20 cellular contexts compared by ENCODE assay signal in genomic region chr6:34689742-34690141, GRCh38. TPM values are rescaled to one million over a fixed set of nuclear protein-coding genes. Genes with fewer than 3 reads are reported as not detected.
DNase-seq lines count a peak whose midpoint lies in the region; ATAC-seq, FAIRE-seq and TF ChIP-seq lines count a peak whose summit lies in the region.
"Had no signal": no experiment of that assay in that cellular context is flagged by ENCODE, and none has a peak within 500 bp of the region (broad histone marks: within the 10 kb centered on the region; RNA-seq: fewer than 3 reads in every experiment).

No MANE protein-coding gene starts in this region.

- no peak overlapping the region for H3K4me3 Mint-ChIP-seq in MCF 10A (ENCODE audit: unreplicated experiment)

- no peaks in the 10 kb centered on the region for H3K27me3 Mint-ChIP-seq in MCF 10A (ENCODE audit: insufficient read depth, unreplicated experiment)
- H3K27me3 Mint-ChIP-seq: CD4-positive, CD25-positive, alpha-beta regulatory T cell had no signal

- peaks cover 0 to 7% of the 10 kb centered on the region in 2 donors for H3K4me1 ChIP-seq in breast epithelium
- peaks cover 6% of the 10 kb centered on the region for H3K4me1 ChIP-seq in Panc1 (ENCODE audit: control insufficient read depth, insufficient read depth, low read length)

- DNase-seq in MCF 10A (ENCODE audit: unreplicated experiment) (peak; percentile 17), breast epithelium (ENCODE audit: low spot score in 2 of 2) (no peak), Panc1 (ENCODE audit: low read depth, low spot score) (no peak), epithelial cell of esophagus (ENCODE audit: low read depth) (peak; percentile 25), HUDEP-2 (lab: John Stamatoyannopoulos, UW; ENCODE audit: unreplicated experiment in 76 of 76) (no peak), GM12891 (ENCODE audit: insufficient read length, low spot score) (no peak)
- DNase-seq: 8988T; AML-193; CD4-positive, CD25-positive, alpha-beta regulatory T cell; COR-L47; DMS153; DMS79 treated with DMSO at 0.1 percent for 48 hours; EL; GM23248; H7; KG1 had no signal

- H3K27ac ChIP-seq in breast epithelium: no peak overlapping the region
- H3K27ac ChIP-seq in Panc1 (ENCODE audit: low read length): no peak overlapping the region
- H3K27ac ChIP-seq: BLaER1 treated with 17β-estradiol and CSF1 and Interleukin-3, amounts not matched to agents 10 nM and 100 nM; GM23248 had no signal

- peaks cover 15% of the 10 kb centered on the region for H3K4me1 Mint-ChIP-seq in MCF 10A (ENCODE audit: insufficient read depth, unreplicated experiment)

- no TSS peak for BruUV-seq in MCF 10A (replicated peaks; lab: Mats Ljungman, UMichigan)
- TSS peak; percentile 13 for BruUV-seq in Panc1 (replicated peaks; lab: Mats Ljungman, UMichigan)

- no peak for TF ChIP-seq CTCF in MCF 10A (IDR thresholded peaks at IDR 0.05; ENCODE audit: unreplicated experiment)
- TF ChIP-seq CTCF in breast epithelium (IDR thresholded peaks at IDR 0.05): no peak
- TF ChIP-seq CTCF in Panc1 (IDR thresholded peaks at IDR 0.05): no peak
- TF ChIP-seq CTCF in epithelial cell of esophagus (IDR thresholded peaks at IDR 0.05; ENCODE audit: insufficient read depth, low read depth, low read length, missing control alignments): no peak

- POLR2A ChIA-PET in MCF 10A (lab: Yijun Ruan, JAX) (interaction anchor here (0.8 kb wide), 1 partner anchor 56 kb away, joined by 3 read pairs; no protein-coding TSS in a partner anchor), Panc1 (lab: Charles Lee) (interaction anchor here (0.7 kb wide), 1 partner anchor 404 kb away, joined by 5 read pairs; no protein-coding TSS in a partner anchor)

- H3K36me3 ChIP-seq in breast epithelium: no peaks in the 10 kb centered on the region
- H3K36me3 ChIP-seq in Panc1 (ENCODE audit: control insufficient read depth, insufficient read depth, low read length): no peaks in the 10 kb centered on the region

- no peak for FAIRE-seq in GM12891 (lab: Jason Lieb, UNC)
- FAIRE-seq: D721Med had no signal

- H3K9me3 Mint-ChIP-seq in MCF 10A (ENCODE audit: unreplicated experiment): no peaks in the 10 kb centered on the region

- in situ Hi-C loops in Panc1 (cut with HindIII; ENCODE audit: low pct_unique_long_range_greater_than_20kb, low sequenced_read_pairs): no loop called here

- H3K27ac Mint-ChIP-seq in MCF 10A (ENCODE audit: low read depth, unreplicated experiment): no peak overlapping the region

- no peaks in the 10 kb centered on the region for H3K9me3 ChIP-seq in breast epithelium
- H3K9me3 ChIP-seq in Panc1 (ENCODE audit: control insufficient read depth, insufficient read depth, low read depth, low read length): no peaks in the 10 kb centered on the region

- TF ChIP-seq POLR2A in breast epithelium (IDR thresholded peaks at IDR 0.05) (no peak), GM12891 (IDR thresholded peaks at IDR 0.05; ENCODE audit: low read depth, low read length) (no peak)

- H3K4me3 ChIP-seq in breast epithelium (no peak overlapping the region), Panc1 (ENCODE audit: low read depth in 2 of 2, low read length in 2 of 2) (no peak overlapping the region), epithelial cell of esophagus (ENCODE audit: low read length) (no peak overlapping the region)
- H3K4me3 ChIP-seq: BLaER1 treated with 17β-estradiol and CSF1 and Interleukin-3, amounts not matched to agents 10 nM and 100 nM; GM23248 had no signal

- H3K27me3 ChIP-seq in breast epithelium (no peaks in the 10 kb centered on the region), Panc1 (ENCODE audit: control insufficient read depth, insufficient read depth, low read length) (no peaks in the 10 kb centered on the region)
- H3K27me3 ChIP-seq: BLaER1 treated with 17β-estradiol and CSF1 and Interleukin-3, amounts not matched to agents 10 nM and 100 nM had no signal

- intact Hi-C loops in MCF 10A (cut with micrococcal nuclease): no loop called here
- intact Hi-C loops in breast epithelium (cut with DNase I; ENCODE audit: low total_unique reads): no loop called here
- intact Hi-C loops in Panc1 (cut with micrococcal nuclease; ENCODE audit: unreplicated experiment): no loop called here

- ATAC-seq in Panc1: no peak
- no peak for ATAC-seq in GM21576 (IDR thresholded peaks at IDR 0.05; ENCODE audit: unreplicated experiment)
- no peak for ATAC-seq in GM18870 (IDR thresholded peaks at IDR 0.05; ENCODE audit: unreplicated experiment)

- peaks cover 11% of the 10 kb centered on the region for H3K36me3 Mint-ChIP-seq in MCF 10A (ENCODE audit: insufficient read depth, unreplicated experiment)

- CTCF ChIA-PET in MCF 10A (lab: Yijun Ruan, JAX): no interaction called here
- CTCF ChIA-PET in Panc1 (lab: Charles Lee): no interaction called here

TF ChIP-seq in GM12891, 5 proteins besides CTCF, POLR2A, EP300 and RAD21:
- TF ChIP-seq PAX5 (IDR thresholded peaks at IDR 0.05; ENCODE audit: insufficient read depth, low read length, severe bottlenecking) (no peak), POLR2AphosphoS5 (IDR thresholded peaks at IDR 0.05; ENCODE audit: low read depth, low read length) (no peak), SPI1 (IDR thresholded peaks at IDR 0.05; ENCODE audit: low read depth, low read length) (no peak), POU2F2 (IDR thresholded peaks at IDR 0.05; ENCODE audit: low read depth, low read length) (no peak), TAF1 (IDR thresholded peaks at IDR 0.05; ENCODE audit: low read depth, low read length) (no peak)

RNA-seq across cellular contexts. Expression of gene ILRUN, which starts 6.8 kb away (rescaled TPM):
- total RNA-seq in MCF 10A (2022): 49.2 and 50.8 TPM in 2 replicates
- total RNA-seq in breast epithelium: 10 to 100 TPM; 58.3 to 87.1 (median 63.7) TPM
- total RNA-seq in Panc1 (2021; ENCODE audit: unreplicated experiment): 62.8 TPM
- polyA plus RNA-seq in Panc1 (2012; ENCODE audit: insufficient read length): 40.5 TPM
- polyA plus RNA-seq in GM12891 (2012; ENCODE audit: low read depth, missing spikeins): 57.1 TPM

Comparison
In these comparisons a context has a peak if more than half of its experiments do, and no peak if none do; other contexts are left out.
1. DNase-seq: peak in MCF 10A (single experiment) and epithelial cell of esophagus (single experiment); none in breast epithelium (0 of 2), Panc1 (single experiment), HUDEP-2 (0 of 76) and GM12891 (single experiment).